ENCODE assay signal across 1 cellular context in genomic region chr5:14953075-14953474, GRCh38.
TF ChIP-seq lines count a peak whose summit lies in the region.

No MANE protein-coding gene starts in this region.

TF ChIP-seq in GM23338, 12 proteins besides CTCF, POLR2A, EP300 and RAD21 (continued from another document):
- TF ChIP-seq ZNF462 (CRISPR knock-in tag; IDR thresholded peaks at IDR 0.05) (no peak), EZH2 (IDR thresholded peaks at IDR 0.05; ENCODE audit: low read depth, unreplicated experiment) (no peak), REST (IDR thresholded peaks at IDR 0.05; ENCODE audit: unreplicated experiment) (no peak), JUNB (IDR thresholded peaks at IDR 0.05; ENCODE audit: unreplicated experiment) (no peak), POLR2AphosphoS5 (IDR thresholded peaks at IDR 0.05; ENCODE audit: low read depth) (no peak), EZH2phosphoT487 (IDR thresholded peaks at IDR 0.05; ENCODE audit: unreplicated experiment) (no peak), NANOG (IDR thresholded peaks at IDR 0.05; ENCODE audit: borderline replicate concordance) (no peak)
